In the genomic region with DNA sequence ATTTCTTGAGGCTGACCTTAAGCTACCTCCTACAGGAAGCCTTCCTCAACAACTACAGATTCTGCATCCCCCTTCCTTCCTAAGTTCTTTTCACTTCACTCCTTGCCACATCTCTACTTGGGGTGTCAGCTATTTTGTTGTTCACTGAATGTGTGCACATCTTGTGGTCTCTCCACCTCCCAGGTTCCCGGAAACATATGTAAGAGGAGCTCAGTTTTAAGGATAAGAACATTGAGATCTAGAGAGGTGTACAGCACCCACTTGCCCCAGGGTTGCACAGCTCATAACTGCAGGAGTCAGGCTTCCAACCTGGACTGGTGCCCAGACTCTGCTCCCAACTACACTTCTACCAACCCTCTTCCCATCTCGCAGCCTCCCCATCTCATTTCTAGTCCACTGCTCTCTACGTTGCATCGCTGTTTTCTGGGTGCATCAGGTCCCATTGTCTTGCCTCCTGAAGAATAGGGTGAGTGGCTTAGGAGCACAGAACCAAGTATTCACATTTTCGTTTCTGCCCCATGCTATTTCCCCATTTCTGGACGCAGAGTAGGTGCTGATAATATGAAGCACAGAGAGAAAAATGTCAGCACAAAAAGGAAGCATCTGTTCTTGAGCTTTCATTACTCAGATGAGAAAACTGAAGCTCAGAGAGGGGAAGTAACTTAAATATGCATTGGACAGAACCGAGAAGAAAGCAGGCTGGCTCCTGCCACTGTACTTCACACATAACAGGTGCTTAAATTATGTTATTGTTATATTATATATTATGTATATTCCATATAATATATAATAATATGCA, we compare ENCODE assay signal across 16 cellular contexts.
DNase-seq lines count a peak whose midpoint lies in the region; ATAC-seq and TF ChIP-seq lines count a peak whose summit lies in the region.
"Had no signal": no experiment of that assay in that cellular context is flagged by ENCODE, and none has a peak within 500 bp of the region (broad histone marks: within the 10 kb centered on the region; RNA-seq: fewer than 3 reads in every experiment).

No MANE protein-coding gene starts in this region.

- H3K4me1 ChIP-seq in right atrium auricular region (no peaks in the 10 kb centered on the region), upper lobe of right lung (peaks cover 2% of the 10 kb centered on the region)
- H3K4me1 ChIP-seq: esophagus muscularis mucosa had no signal

- H3K36me3 Mint-ChIP-seq in T-helper 17 cell (ENCODE audit: low read depth), result peaks cover 2% of the 10 kb centered on the region
- H3K36me3 Mint-ChIP-seq in stimulated activated effector memory CD8-positive, alpha-beta T cell treated with anti-CD3 and anti-CD28 coated beads, Interleukin-12 subunit alpha, Interleukin-12 subunit beta, amount 100 ng/mL, for 72 hours, result no peaks in the 10 kb centered on the region
- H3K36me3 Mint-ChIP-seq: activated CD4-positive, alpha-beta memory T cell treated with anti-CD3 and anti-CD28 coated beads for 36 hours; activated naive CD8-positive, alpha-beta T cell treated with anti-CD3 and anti-CD28 coated beads for 36 hours had no signal

- TF ChIP-seq CTCF in right atrium auricular region (IDR thresholded peaks at IDR 0.05), result no peak
- no peak for TF ChIP-seq CTCF in upper lobe of right lung (IDR thresholded peaks at IDR 0.05)

- H3K27me3 Mint-ChIP-seq in T-helper 17 cell, result peaks cover 17% of the 10 kb centered on the region

- ATAC-seq in left ventricle myocardium superior (peak; percentile 47), HG02870 (IDR thresholded peaks at IDR 0.05; ENCODE audit: unreplicated experiment) (peak; percentile 47), T-helper 17 cell (no peak), upper lobe of right lung (no peak), GM21737 (IDR thresholded peaks at IDR 0.05; ENCODE audit: unreplicated experiment) (no peak)
- ATAC-seq in stimulated activated naive CD8-positive, alpha-beta T cell treated with anti-CD3 and anti-CD28 coated beads, Interleukin-15, Interleukin-2, amounts not matched to agents 100 U/mL and 50 U/mL, for 24 hours, result no peak
- no peak for ATAC-seq in stimulated activated effector memory CD8-positive, alpha-beta T cell treated with anti-CD3 and anti-CD28 coated beads, Interleukin-12 subunit alpha, Interleukin-12 subunit beta, amount 100 ng/mL, for 72 hours
- ATAC-seq: activated T-cell treated with anti-CD3 and anti-CD28 coated beads, Interleukin-2, amount 50 U/mL, for 4 hours; GM23338 had no signal

- no peak overlapping the region for H3K27ac ChIP-seq in right atrium auricular region
- no peak overlapping the region for H3K27ac ChIP-seq in upper lobe of right lung
- H3K27ac ChIP-seq: esophagus muscularis mucosa, neutrophil had no signal

- intact Hi-C loops in left ventricle myocardium superior (cut with micrococcal nuclease), result no loop called here
- intact Hi-C loops in upper lobe of right lung (cut with DNase I), result no loop called here

- peak overlapping the region; percentile 30 for H3K27ac Mint-ChIP-seq in T-helper 17 cell
- H3K27ac Mint-ChIP-seq in stimulated activated effector memory CD8-positive, alpha-beta T cell treated with anti-CD3 and anti-CD28 coated beads, Interleukin-12 subunit alpha, Interleukin-12 subunit beta, amount 100 ng/mL, for 72 hours, result no peak overlapping the region
- H3K27ac Mint-ChIP-seq: activated CD4-positive, alpha-beta memory T cell treated with anti-CD3 and anti-CD28 coated beads for 36 hours; activated naive CD8-positive, alpha-beta T cell treated with anti-CD3 and anti-CD28 coated beads for 36 hours; GM23338 had no signal

- H3K9me3 Mint-ChIP-seq in stimulated activated effector memory CD8-positive, alpha-beta T cell treated with anti-CD3 and anti-CD28 coated beads, Interleukin-12 subunit alpha, Interleukin-12 subunit beta, amount 100 ng/mL, for 72 hours, result no peaks in the 10 kb centered on the region

- H3K27me3 ChIP-seq in right atrium auricular region (no peaks in the 10 kb centered on the region), upper lobe of right lung (no peaks in the 10 kb centered on the region)

- H3K4me3 ChIP-seq in right atrium auricular region (no peak overlapping the region), upper lobe of right lung (no peak overlapping the region)
- H3K4me3 ChIP-seq: esophagus muscularis mucosa, GM23338 had no signal

- H3K9me3 ChIP-seq in right atrium auricular region (no peaks in the 10 kb centered on the region), T-helper 17 cell (ENCODE audit: control insufficient read depth, low read length, poor library complexity, severe bottlenecking) (no peaks in the 10 kb centered on the region), upper lobe of right lung (no peaks in the 10 kb centered on the region)
- H3K9me3 ChIP-seq: esophagus muscularis mucosa, neutrophil had no signal

- no peaks in the 10 kb centered on the region for H3K36me3 ChIP-seq in right atrium auricular region
- H3K36me3 ChIP-seq in upper lobe of right lung, result no peaks in the 10 kb centered on the region
- H3K36me3 ChIP-seq: esophagus muscularis mucosa, neutrophil had no signal

- peaks cover 11% of the 10 kb centered on the region for H3K4me1 Mint-ChIP-seq in T-helper 17 cell
- H3K4me1 Mint-ChIP-seq in stimulated activated effector memory CD8-positive, alpha-beta T cell treated with anti-CD3 and anti-CD28 coated beads, Interleukin-12 subunit alpha, Interleukin-12 subunit beta, amount 100 ng/mL, for 72 hours, result peaks cover 19% of the 10 kb centered on the region

- DNase-seq in left ventricle myocardium superior, result no peak
- DNase-seq in right atrium auricular region (ENCODE audit: low spot score), result no peak
- DNase-seq in T-helper 17 cell, result no peak
- no peak for DNase-seq in upper lobe of right lung
- DNase-seq in stimulated activated naive CD8-positive, alpha-beta T cell treated with anti-CD3 and anti-CD28 coated beads, Interleukin-15, Interleukin-2, amounts not matched to agents 100 U/mL and 50 U/mL, for 24 hours, result no peak
- no peak for DNase-seq in stimulated activated effector memory CD8-positive, alpha-beta T cell treated with anti-CD3 and anti-CD28 coated beads, Interleukin-12 subunit alpha, Interleukin-12 subunit beta, amount 100 ng/mL, for 72 hours (ENCODE audit: low spot score in 2 of 2)
- DNase-seq: activated CD4-positive, alpha-beta memory T cell treated with anti-CD3 and anti-CD28 coated beads for 36 hours; activated naive CD8-positive, alpha-beta T cell treated with anti-CD3 and anti-CD28 coated beads for 36 hours; activated T-cell treated with anti-CD3 and anti-CD28 coated beads, Interleukin-2, amount 50 U/mL, for 4 hours; GF-D8; Kasumi-1 had no signal

- peak overlapping the region; percentile 55 for H3K4me3 Mint-ChIP-seq in T-helper 17 cell
- no peak overlapping the region for H3K4me3 Mint-ChIP-seq in stimulated activated effector memory CD8-positive, alpha-beta T cell treated with anti-CD3 and anti-CD28 coated beads, Interleukin-12 subunit alpha, Interleukin-12 subunit beta, amount 100 ng/mL, for 72 hours
- H3K4me3 Mint-ChIP-seq: activated CD4-positive, alpha-beta memory T cell treated with anti-CD3 and anti-CD28 coated beads for 36 hours; activated naive CD8-positive, alpha-beta T cell treated with anti-CD3 and anti-CD28 coated beads for 36 hours; activated T-cell treated with anti-CD3 and anti-CD28 coated beads, Interleukin-2, amount 50 U/mL, for 4 hours; GM23338 had no signal

Comparison
In these comparisons a context has a peak if more than half of its experiments do, and no peak if none do; other contexts are left out.
1. ATAC-seq: peak in left ventricle myocardium superior (single experiment) and HG02870 (single experiment); none in T-helper 17 cell (single experiment), upper lobe of right lung (single experiment), GM21737 (single experiment), stimulated activated naive CD8-positive, alpha-beta T cell treated with anti-CD3 and anti-CD28 coated beads, Interleukin-15, Interleukin-2, amounts not matched to agents 100 U/mL and 50 U/mL, for 24 hours (single experiment) and stimulated activated effector memory CD8-positive, alpha-beta T cell treated with anti-CD3 and anti-CD28 coated beads, Interleukin-12 subunit alpha, Interleukin-12 subunit beta, amount 100 ng/mL, for 72 hours (single experiment).